In the genomic region with DNA sequence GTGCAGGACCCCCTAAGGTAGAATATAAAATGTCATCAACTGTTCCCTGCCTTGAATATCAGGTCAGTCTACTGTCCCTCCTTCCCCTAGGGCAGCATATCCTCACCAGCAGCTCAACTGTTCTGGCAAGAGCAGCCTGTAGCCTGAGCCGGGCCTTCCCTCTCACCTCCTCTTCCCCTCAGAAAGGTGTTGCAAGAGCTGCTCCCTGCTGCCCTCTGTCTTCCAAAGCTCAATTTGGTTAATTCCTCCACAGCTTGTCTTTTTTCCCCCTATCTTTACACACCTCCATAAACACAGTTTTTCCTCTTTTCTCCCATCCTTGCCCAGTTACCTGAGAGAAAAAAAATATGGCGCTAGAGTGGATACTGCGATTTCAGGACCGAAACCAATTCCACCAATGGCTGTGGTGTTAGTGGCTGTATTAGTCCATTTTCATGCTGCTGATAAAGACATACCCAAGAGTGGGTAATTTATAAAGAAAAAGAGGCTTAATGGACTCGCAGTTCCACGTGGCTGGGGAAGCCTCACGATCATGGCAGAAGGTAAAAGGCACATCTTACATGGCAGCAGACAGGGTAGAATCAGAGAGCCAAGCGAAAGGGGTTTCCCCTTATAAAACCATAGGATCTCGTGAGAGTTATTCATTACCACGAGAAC, we compare ENCODE assay signal across 8 cellular contexts.
DNase-seq lines count a peak whose midpoint lies in the region; ATAC-seq and TF ChIP-seq lines count a peak whose summit lies in the region.

No MANE protein-coding gene starts in this region.

- H3K18ac ChIP-seq in trophoblast cell (ENCODE audit: low read length), result no peak overlapping the region

- peak overlapping the region; percentile 76 for H3K14ac ChIP-seq in trophoblast cell (ENCODE audit: low read length)

- no peaks in the 10 kb centered on the region for H3K27me3 ChIP-seq in trophoblast cell (ENCODE audit: insufficient read depth, low read length)

- H3K4me2 ChIP-seq in trophoblast cell (ENCODE audit: low read length), result no peak overlapping the region

- no peaks in the 10 kb centered on the region for H3K9me3 ChIP-seq in trophoblast cell (ENCODE audit: insufficient read depth, low read depth, low read length)

- DNase-seq in NCI-H1694 treated with DMSO at 0.1 percent for 48 hours (lab: John Stamatoyannopoulos, UW), result peak; percentile 47
- peak; percentile 65 for DNase-seq in activated CD4-positive, alpha-beta T cell treated with anti-CD3 and anti-CD28 coated beads for 48 hours
- DNase-seq in fibroblast of peridontal ligament (ENCODE audit: extremely low read depth), result peak; percentile 47
- DNase-seq in trophoblast cell, result peak; percentile 91 to 93
- DNase-seq in activated gamma-delta T cell (lab: John Stamatoyannopoulos, UW), result no peak

- ATAC-seq in GM18519 (IDR thresholded peaks at IDR 0.05; ENCODE audit: low FRiP score, unreplicated experiment), result peak; percentile 73
- peak; percentile 62 for ATAC-seq in HG02938 (IDR thresholded peaks at IDR 0.05; ENCODE audit: unreplicated experiment)

- H2BK5ac ChIP-seq in trophoblast cell (ENCODE audit: low read depth, low read length, poor library complexity), result peak overlapping the region; percentile 70

- H4K8ac ChIP-seq in trophoblast cell (ENCODE audit: low read depth, low read length), result peak overlapping the region; percentile 52

- H3K23ac ChIP-seq in trophoblast cell (ENCODE audit: low read length), result no peak overlapping the region

- H2BK12ac ChIP-seq in trophoblast cell (ENCODE audit: low read length), result peak overlapping the region; percentile 91

- H3K27ac ChIP-seq in C4-2B (peak overlapping the region; percentile 35; the same call in 1 of the 2 replicates), trophoblast cell (ENCODE audit: low read depth, low read length) (peak overlapping the region; percentile 15)

- no peak overlapping the region for H3K4me3 ChIP-seq in trophoblast cell (ENCODE audit: low read depth, low read length)

- peaks cover 14 to 15% of the 10 kb centered on the region in 2 experiments for H3K4me1 ChIP-seq in trophoblast cell (ENCODE audit: control insufficient read depth in 1 of 2, insufficient read depth in 2 of 2, low read length in 2 of 2)

- H2AK5ac ChIP-seq in trophoblast cell (ENCODE audit: low read length), result peak overlapping the region; percentile 86

- peaks cover 25% of the 10 kb centered on the region for H3K79me1 ChIP-seq in trophoblast cell (ENCODE audit: low read length)

- no peak overlapping the region for H4K12ac ChIP-seq in trophoblast cell (ENCODE audit: low read depth, low read length)

- peak overlapping the region; percentile 92 for H2BK120ac ChIP-seq in trophoblast cell (ENCODE audit: insufficient read depth, low read length, poor library complexity)

- WGBS in trophoblast cell (ENCODE audit: extremely low coverage, insufficient coverage, insufficient read length), result no CpG with 5 or more reads among the region's 10 CpGs

- peak; percentile 67 for TF ChIP-seq CTCF in C4-2B (conservative IDR thresholded peaks at IDR 0.05)

- H3K36me3 ChIP-seq in trophoblast cell (ENCODE audit: control insufficient read depth in 1 of 2, insufficient read depth in 2 of 2, low read length in 2 of 2), result no peaks in the 10 kb centered on the region

- H4K91ac ChIP-seq in trophoblast cell (ENCODE audit: low read depth, low read length), result peak overlapping the region; percentile 88

- H3K4ac ChIP-seq in trophoblast cell (ENCODE audit: low read depth, low read length), result peak overlapping the region; percentile 48

- H3K9ac ChIP-seq in trophoblast cell (ENCODE audit: low read length), result no peak overlapping the region

- H2AFZ ChIP-seq in trophoblast cell (ENCODE audit: insufficient read depth, low read length, poor library complexity), result no peak overlapping the region

- no peaks in the 10 kb centered on the region for H3K79me2 ChIP-seq in trophoblast cell (ENCODE audit: control insufficient read depth, insufficient read depth, low read length, poor library complexity)
